8 cellular contexts compared by ENCODE assay signal in the genomic region with DNA sequence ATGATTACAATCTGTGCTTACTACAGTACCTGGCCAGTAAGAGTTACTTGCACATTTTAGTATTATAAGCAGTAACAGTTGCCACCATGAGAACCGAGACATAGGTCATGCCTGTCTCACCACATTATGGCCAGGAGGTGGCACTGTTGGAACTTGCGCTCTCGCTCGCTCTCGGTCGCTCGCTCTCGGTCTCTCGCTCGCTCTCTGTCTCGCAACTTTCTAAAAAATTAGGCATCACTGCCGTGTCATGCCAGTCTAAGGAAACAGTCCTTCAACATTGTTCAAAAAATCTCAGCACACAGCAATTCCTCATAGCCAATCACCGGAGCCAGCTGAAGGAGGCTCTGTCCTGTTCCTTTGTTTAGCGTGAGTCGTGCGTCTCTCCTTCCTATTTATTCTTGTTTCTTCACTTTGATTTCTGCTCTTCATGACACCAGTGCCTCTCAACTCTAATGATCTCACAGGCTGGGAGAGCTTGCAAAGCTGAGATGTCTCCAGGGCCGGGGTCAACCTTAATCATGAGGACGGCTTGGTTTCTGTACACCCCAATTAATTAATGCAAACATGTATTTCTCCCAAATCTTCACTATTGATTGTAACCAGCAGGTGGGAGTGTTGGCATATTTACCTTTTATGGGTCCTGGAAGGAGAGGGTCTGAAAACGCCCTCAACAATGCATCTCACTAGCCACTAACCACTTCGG. TPM values are rescaled to one million over a fixed set of nuclear protein-coding genes. Genes with fewer than 3 reads are reported as not detected.
A peak's percentile ranks its signal among the peaks of the same experiment; 100 is the strongest.
DNase-seq lines count a peak whose midpoint lies in the region; ATAC-seq and TF ChIP-seq lines count a peak whose summit lies in the region.

No MANE protein-coding gene starts in this region.

- intact Hi-C loops in PC-9 (cut with micrococcal nuclease; ENCODE audit: unreplicated experiment): loop anchor here (1.0 to 10.0 kb wide), 10 partner anchors 42 to 512 kb away; no protein-coding TSS in a partner anchor

- no peaks in the 10 kb centered on the region for H3F3A ChIP-seq in PC-9 (ENCODE audit: insufficient read depth, low read depth)

- H3K9me2 ChIP-seq in PC-9 (ENCODE audit: insufficient read depth): no peaks in the 10 kb centered on the region

- H3K4me1 Mint-ChIP-seq in naive B cell: peaks cover 4 to 7% (median 6%) of the 10 kb centered on the region in 3 donors

- peak; percentile 93 for DNase-seq in DMS79 treated with DMSO at 0.1 percent for 48 hours (lab: John Stamatoyannopoulos, UW)
- DNase-seq in KBM-7: peak; percentile 85
- peak; percentile 69 to 84 for DNase-seq in PC-9
- peak; percentile 19 for DNase-seq in activated T-helper 1 cell treated with Interleukin-2 at 50 U/mL for 16 hours (ENCODE audit: low read depth)
- peak; percentile 84 for DNase-seq in fibroblast of mammary gland (ENCODE audit: low read depth)
- DNase-seq in naive B cell: peak; percentile 56
- peak; percentile 23 to 80 (median 49) for DNase-seq in stimulated activated naive CD4-positive, alpha-beta T cell (lab: John Stamatoyannopoulos, UW)

- H3K36me3 ChIP-seq in PC-9 (ENCODE audit: low read depth): no peaks in the 10 kb centered on the region

- BruUV-seq in PC-9 (replicated peaks; lab: Mats Ljungman, UMichigan): no TSS peak

- H4K20me1 ChIP-seq in PC-9 (ENCODE audit: insufficient read depth): no peaks in the 10 kb centered on the region

- peaks cover 10% of the 10 kb centered on the region; the same call in 1 of the 2 replicates for H3K27me3 ChIP-seq in PC-9 (ENCODE audit: insufficient read depth, low read depth)

- TF ChIP-seq CTCF in PC-9 (conservative IDR thresholded peaks at IDR 0.05) (peak; percentile 86), fibroblast of mammary gland (conservative IDR thresholded peaks at IDR 0.05; ENCODE audit: control insufficient read depth, insufficient read depth, low read depth, low read length) (peak; percentile 96)

- POLR2A ChIA-PET in PC-9 (lab: Charles Lee; ENCODE audit: unreplicated experiment): interaction anchor here (0.7 kb wide), 1 partner anchor 9 kb away, joined by 4 read pairs; no protein-coding TSS in a partner anchor

- peak; percentile 91 for ATAC-seq in GM21717 (IDR thresholded peaks at IDR 0.05; ENCODE audit: unreplicated experiment)
- ATAC-seq in naive B cell (ENCODE audit: low read depth in 2 of 2): peak; percentile 77

- peak overlapping the region; percentile 34; the same call in 1 of the 2 replicates for H3K27ac ChIP-seq in PC-9

- CTCF ChIA-PET in PC-9 (lab: Charles Lee): interaction anchor here (0.7 to 2.5 kb wide), 4 partner anchors 393 to 447 kb away, joined by 3 to 17 read pairs (median 5); no protein-coding TSS in a partner anchor

- H3K36me3 Mint-ChIP-seq in naive B cell: no peaks in the 10 kb centered on the region

- H3K4me3 Mint-ChIP-seq in naive B cell: no peak overlapping the region

- no peaks in the 10 kb centered on the region for H3K79me2 ChIP-seq in PC-9 (ENCODE audit: low read depth)

- H3K4me3 ChIP-seq in PC-9 (peak overlapping the region; percentile 69), fibroblast of mammary gland (ENCODE audit: control insufficient read depth, low read depth, low read length) (peak overlapping the region; percentile 82)

- no peak overlapping the region for H3K27ac Mint-ChIP-seq in naive B cell

- H3K27me3 Mint-ChIP-seq in naive B cell: peaks cover 19 to 49% (median 46%) of the 10 kb centered on the region in 3 donors

- peak overlapping the region; percentile 92 for H3K4me2 ChIP-seq in PC-9

- no peaks in the 10 kb centered on the region for H3K9me3 Mint-ChIP-seq in naive B cell

- H3K4me1 ChIP-seq in PC-9 (replicated peaks; ENCODE audit: insufficient read depth): 0 out of 2 replicates have a peak, but pooled peaks cover 4% of the 10 kb centered on the region

- in situ Hi-C loops in KBM-7 (cut with MboI; ENCODE audit: low pct_unique_long_range_greater_than_20kb, low sequenced_read_pairs): loop anchor here (25.0 kb wide), 1 partner anchor 428 kb away; no protein-coding TSS in a partner anchor

- peak overlapping the region; percentile 98 for H2AFZ ChIP-seq in PC-9

- no peaks in the 10 kb centered on the region for H3K9me3 ChIP-seq in PC-9 (ENCODE audit: insufficient read depth, low read depth)

RNA-seq across cellular contexts. Expression of a gene that starts 6.3 kb away (rescaled TPM):
- total RNA-seq in PC-9 (2021): not detected in 2 replicates
- under 1 TPM in 1 of 6 donors, not detected in 5; 0.13 TPM for polyA plus RNA-seq in naive B cell (ENCODE audit: low read depth in 6 of 6)

RNA-seq across cellular contexts. Expression of a gene that starts 13.8 kb away (rescaled TPM):
- 1.8 and 2.2 TPM in 2 replicates for total RNA-seq in PC-9 (2021)
- not detected for polyA plus RNA-seq in naive B cell (ENCODE audit: low read depth in 6 of 6)

Comparison
In these comparisons a context has a peak if more than half of its experiments do, and no peak if none do; other contexts are left out.
1. Peak in every context shown above with its lines: DNase-seq, ATAC-seq, H3K4me3 ChIP-seq and H3K27ac ChIP-seq.
2. DNase-seq: peak in every context shown above with its lines; median percentile 93 in DMS79 treated with DMSO at 0.1 percent for 48 hours; 85 in KBM-7; 84 in fibroblast of mammary gland; 76 in PC-9; 56 in naive B cell; 49 in stimulated activated naive CD4-positive, alpha-beta T cell; 19 in activated T-helper 1 cell treated with Interleukin-2 at 50 U/mL for 16 hours.